Comparison of ENCODE assay signal across 33 cellular contexts in genomic region chr11:61309141-61309540, GRCh38. TPM values are rescaled to one million over a fixed set of nuclear protein-coding genes. Genes with fewer than 3 reads are reported as not detected.
DNase-seq lines count a peak whose midpoint lies in the region; ATAC-seq and TF ChIP-seq lines count a peak whose summit lies in the region.
"Had no signal": no experiment of that assay in that cellular context is flagged by ENCODE, and none has a peak within 500 bp of the region (broad histone marks: within the 10 kb centered on the region; RNA-seq: fewer than 3 reads in every experiment).

No MANE protein-coding gene starts in this region.

- peaks cover 2% of the 10 kb centered on the region for H3K4me1 Mint-ChIP-seq in activated naive CD8-positive, alpha-beta T cell (ENCODE audit: low read depth)
- peaks cover 5% of the 10 kb centered on the region for H3K4me1 Mint-ChIP-seq in activated naive CD8-positive, alpha-beta T cell treated with anti-CD3 and anti-CD28 coated beads, Interleukin-2, amount 50 U/mL, for 24 hours
- no peaks in the 10 kb centered on the region for H3K4me1 Mint-ChIP-seq in natural killer cell treated with Interleukin-12 subunit alpha and Interleukin-12 subunit beta and Interleukin-15 and Interleukin-18, amount 100 ng/mL, for 72 hours (ENCODE audit: low read depth in 2 of 2)
- H3K4me1 Mint-ChIP-seq in natural killer cell = no peaks in the 10 kb centered on the region
- H3K4me1 Mint-ChIP-seq in stimulated activated naive CD8-positive, alpha-beta T cell treated with anti-CD3 and anti-CD28 coated beads, Interleukin-15, amount 100 ng/mL, for 72 hours = no peaks in the 10 kb centered on the region
- H3K4me1 Mint-ChIP-seq in activated CD4-positive, alpha-beta memory T cell treated with anti-CD3 and anti-CD28 coated beads, Interleukin-2, amount 10 ng/mL, durations not matched to agents 7 days and 5 days = no peaks in the 10 kb centered on the region
- H3K4me1 Mint-ChIP-seq: B cell; CD14-positive monocyte; CD4-positive, alpha-beta memory T cell; CD4-positive, CD25-positive, alpha-beta regulatory T cell had no signal

- intact Hi-C loops in natural killer cell (cut with micrococcal nuclease) = no loop called here

- H3K27ac Mint-ChIP-seq in activated naive CD8-positive, alpha-beta T cell = peak overlapping the region; percentile 46
- no peak overlapping the region for H3K27ac Mint-ChIP-seq in activated naive CD8-positive, alpha-beta T cell treated with anti-CD3 and anti-CD28 coated beads, Interleukin-2, amount 50 U/mL, for 24 hours
- peak overlapping the region in 1 of 2 donors; percentile 44 for H3K27ac Mint-ChIP-seq in natural killer cell treated with Interleukin-12 subunit alpha and Interleukin-12 subunit beta and Interleukin-15 and Interleukin-18, amount 100 ng/mL, for 72 hours
- H3K27ac Mint-ChIP-seq in natural killer cell = no peak overlapping the region
- H3K27ac Mint-ChIP-seq in stimulated activated naive CD8-positive, alpha-beta T cell treated with anti-CD3 and anti-CD28 coated beads, Interleukin-15, amount 100 ng/mL, for 72 hours = peak overlapping the region in 1 of 2 donors; percentile 63
- no peak overlapping the region for H3K27ac Mint-ChIP-seq in activated CD4-positive, alpha-beta memory T cell treated with anti-CD3 and anti-CD28 coated beads, Interleukin-2, amount 10 ng/mL, durations not matched to agents 7 days and 5 days
- H3K27ac Mint-ChIP-seq: B cell; CD14-positive monocyte; CD4-positive, alpha-beta memory T cell; CD4-positive, alpha-beta T cell; CD4-positive, CD25-positive, alpha-beta regulatory T cell; CD8-positive, alpha-beta T cell had no signal

- no peaks in the 10 kb centered on the region for H3K9me3 Mint-ChIP-seq in activated naive CD8-positive, alpha-beta T cell (ENCODE audit: low read depth)
- H3K9me3 Mint-ChIP-seq in activated naive CD8-positive, alpha-beta T cell treated with anti-CD3 and anti-CD28 coated beads, Interleukin-2, amount 50 U/mL, for 24 hours = no peaks in the 10 kb centered on the region
- no peaks in the 10 kb centered on the region for H3K9me3 Mint-ChIP-seq in natural killer cell treated with Interleukin-12 subunit alpha and Interleukin-12 subunit beta and Interleukin-15 and Interleukin-18, amount 100 ng/mL, for 72 hours
- no peaks in the 10 kb centered on the region for H3K9me3 Mint-ChIP-seq in natural killer cell
- H3K9me3 Mint-ChIP-seq in stimulated activated naive CD8-positive, alpha-beta T cell treated with anti-CD3 and anti-CD28 coated beads, Interleukin-15, amount 100 ng/mL, for 72 hours = no peaks in the 10 kb centered on the region
- H3K9me3 Mint-ChIP-seq in activated CD4-positive, alpha-beta memory T cell treated with anti-CD3 and anti-CD28 coated beads, Interleukin-2, amount 10 ng/mL, durations not matched to agents 7 days and 5 days = no peaks in the 10 kb centered on the region
- H3K9me3 Mint-ChIP-seq: CD14-positive monocyte; CD4-positive, alpha-beta memory T cell; CD4-positive, alpha-beta T cell; CD4-positive, CD25-positive, alpha-beta regulatory T cell; CD8-positive, alpha-beta memory T cell; CD8-positive, alpha-beta T cell had no signal

- TF ChIP-seq CTCF in natural killer cell (IDR thresholded peaks at IDR 0.05) = no peak

- no peak for ATAC-seq in activated naive CD8-positive, alpha-beta T cell treated with anti-CD3 and anti-CD28 coated beads, Interleukin-2, amount 50 U/mL, for 24 hours
- ATAC-seq in natural killer cell treated with Interleukin-12 subunit alpha and Interleukin-12 subunit beta and Interleukin-15 and Interleukin-18, amount 100 ng/mL, for 72 hours = no peak
- no peak for ATAC-seq in natural killer cell
- ATAC-seq in stimulated activated naive CD8-positive, alpha-beta T cell treated with anti-CD3 and anti-CD28 coated beads, Interleukin-15, Interleukin-2, amounts not matched to agents 100 U/mL and 50 U/mL, for 24 hours = peak; percentile 11
- ATAC-seq in stimulated activated naive CD8-positive, alpha-beta T cell treated with anti-CD3 and anti-CD28 coated beads, Interleukin-15, amount 100 ng/mL, for 72 hours = no peak
- ATAC-seq: A549; CD8-positive, alpha-beta T cell had no signal

- POLR2A ChIA-PET in activated CD4-positive, alpha-beta memory T cell treated with anti-CD3 and anti-CD28 coated beads, Interleukin-2, amount 10 ng/mL, durations not matched to agents 7 days and 5 days (lab: Charles Lee) = interaction anchor here (1.1 to 2.6 kb wide), 2 partner anchors 14 to 24 kb away, joined by 3 to 9 read pairs; partner anchors contain the start of gene VWCE

- no peak for DNase-seq in activated naive CD8-positive, alpha-beta T cell treated with anti-CD3 and anti-CD28 coated beads, Interleukin-2, amount 50 U/mL, for 24 hours
- no peak for DNase-seq in natural killer cell treated with Interleukin-12 subunit alpha and Interleukin-12 subunit beta and Interleukin-15 and Interleukin-18, amount 100 ng/mL, for 72 hours (ENCODE audit: low spot score)
- no peak for DNase-seq in natural killer cell
- DNase-seq in stimulated activated naive CD8-positive, alpha-beta T cell treated with anti-CD3 and anti-CD28 coated beads, Interleukin-15, Interleukin-2, amounts not matched to agents 100 U/mL and 50 U/mL, for 24 hours = no peak
- DNase-seq in stimulated activated naive CD8-positive, alpha-beta T cell treated with anti-CD3 and anti-CD28 coated beads, Interleukin-15, amount 100 ng/mL, for 72 hours = no peak
- DNase-seq in left kidney (ENCODE audit: low read depth, low spot score) = peak; percentile 57
- no peak for DNase-seq in activated CD4-positive, alpha-beta memory T cell treated with anti-CD3 and anti-CD28 coated beads, Interleukin-2, amount 10 ng/mL, durations not matched to agents 7 days and 5 days
- DNase-seq: 8988T; ACHN; AML-193; BE2C; C1 segment of cervical spinal cord; Caco-2; Calu3; CD4-positive, alpha-beta memory T cell; CD4-positive, alpha-beta T cell; CD4-positive, CD25-positive, alpha-beta regulatory T cell; CD8-positive, alpha-beta memory T cell; CD8-positive, alpha-beta T cell; COR-L47; DMS 273 treated with DMSO at 0.1 percent for 48 hours; DMS153; DMS53; DMS79; DMS79 treated with DMSO at 0.1 percent for 48 hours; DND-41; EL had no signal

- CTCF ChIA-PET in activated CD4-positive, alpha-beta memory T cell treated with anti-CD3 and anti-CD28 coated beads, Interleukin-2, amount 10 ng/mL, durations not matched to agents 7 days and 5 days (lab: Charles Lee) = interaction anchor here (1.6 kb wide), 1 partner anchor 14 kb away, joined by 5 read pairs; the partner anchor contains the start of gene VWCE

- no peak overlapping the region for H3K4me3 Mint-ChIP-seq in activated naive CD8-positive, alpha-beta T cell
- no peak overlapping the region for H3K4me3 Mint-ChIP-seq in activated naive CD8-positive, alpha-beta T cell treated with anti-CD3 and anti-CD28 coated beads, Interleukin-2, amount 50 U/mL, for 24 hours
- H3K4me3 Mint-ChIP-seq in natural killer cell treated with Interleukin-12 subunit alpha and Interleukin-12 subunit beta and Interleukin-15 and Interleukin-18, amount 100 ng/mL, for 72 hours = peak overlapping the region; percentile 19
- H3K4me3 Mint-ChIP-seq in natural killer cell = no peak overlapping the region
- H3K4me3 Mint-ChIP-seq in stimulated activated naive CD8-positive, alpha-beta T cell treated with anti-CD3 and anti-CD28 coated beads, Interleukin-15, amount 100 ng/mL, for 72 hours = no peak overlapping the region
- no peak overlapping the region for H3K4me3 Mint-ChIP-seq in activated CD4-positive, alpha-beta memory T cell treated with anti-CD3 and anti-CD28 coated beads, Interleukin-2, amount 10 ng/mL, durations not matched to agents 7 days and 5 days
- H3K4me3 Mint-ChIP-seq: B cell; CD14-positive monocyte; CD4-positive, alpha-beta memory T cell; CD4-positive, alpha-beta T cell; CD4-positive, CD25-positive, alpha-beta regulatory T cell; CD8-positive, alpha-beta memory T cell; CD8-positive, alpha-beta T cell had no signal

- H3K36me3 Mint-ChIP-seq in activated naive CD8-positive, alpha-beta T cell = peaks cover 7% of the 10 kb centered on the region
- H3K36me3 Mint-ChIP-seq in activated naive CD8-positive, alpha-beta T cell treated with anti-CD3 and anti-CD28 coated beads, Interleukin-2, amount 50 U/mL, for 24 hours (ENCODE audit: low read depth) = peaks cover 37% of the 10 kb centered on the region
- peaks cover 20% of the 10 kb centered on the region for H3K36me3 Mint-ChIP-seq in natural killer cell treated with Interleukin-12 subunit alpha and Interleukin-12 subunit beta and Interleukin-15 and Interleukin-18, amount 100 ng/mL, for 72 hours
- H3K36me3 Mint-ChIP-seq in natural killer cell = peaks cover 10% of the 10 kb centered on the region
- peaks cover 27% of the 10 kb centered on the region for H3K36me3 Mint-ChIP-seq in activated CD4-positive, alpha-beta memory T cell treated with anti-CD3 and anti-CD28 coated beads, Interleukin-2, amount 10 ng/mL, durations not matched to agents 7 days and 5 days (ENCODE audit: low read depth)

- no peaks in the 10 kb centered on the region for H3K27me3 Mint-ChIP-seq in activated naive CD8-positive, alpha-beta T cell
- H3K27me3 Mint-ChIP-seq in activated naive CD8-positive, alpha-beta T cell treated with anti-CD3 and anti-CD28 coated beads, Interleukin-2, amount 50 U/mL, for 24 hours = no peaks in the 10 kb centered on the region
- H3K27me3 Mint-ChIP-seq in natural killer cell treated with Interleukin-12 subunit alpha and Interleukin-12 subunit beta and Interleukin-15 and Interleukin-18, amount 100 ng/mL, for 72 hours = no peaks in the 10 kb centered on the region
- H3K27me3 Mint-ChIP-seq in natural killer cell (ENCODE audit: low read depth in 2 of 2) = no peaks in the 10 kb centered on the region
- no peaks in the 10 kb centered on the region for H3K27me3 Mint-ChIP-seq in stimulated activated naive CD8-positive, alpha-beta T cell treated with anti-CD3 and anti-CD28 coated beads, Interleukin-15, amount 100 ng/mL, for 72 hours
- H3K27me3 Mint-ChIP-seq in activated CD4-positive, alpha-beta memory T cell treated with anti-CD3 and anti-CD28 coated beads, Interleukin-2, amount 10 ng/mL, durations not matched to agents 7 days and 5 days = no peaks in the 10 kb centered on the region
- H3K27me3 Mint-ChIP-seq: B cell; CD4-positive, alpha-beta memory T cell; CD4-positive, alpha-beta T cell; CD4-positive, CD25-positive, alpha-beta regulatory T cell; CD8-positive, alpha-beta memory T cell had no signal

RNA-seq across cellular contexts. Expression of gene VWCE, which starts 14.0 kb away (rescaled TPM):
- 1 to 10 TPM; 2.1 to 3.3 TPM for total RNA-seq in natural killer cell treated with Interleukin-12 subunit alpha and Interleukin-12 subunit beta and Interleukin-15 and Interleukin-18, amount 100 ng/mL, for 72 hours
- total RNA-seq in natural killer cell = under 1 TPM; 0.61 to 0.95 (median 0.82) TPM
- 1 to 10 TPM in 1 of 2 experiments, under 1 TPM in 1; 0.98 to 1.7 TPM for total RNA-seq in activated CD4-positive, alpha-beta memory T cell treated with anti-CD3 and anti-CD28 coated beads, Interleukin-2, amount 10 ng/mL, durations not matched to agents 7 days and 5 days
- total RNA-seq: A172, Daoy had no signal

RNA-seq across cellular contexts. Expression of gene DDB1, which starts 23.8 kb away (rescaled TPM):
- total RNA-seq in natural killer cell treated with Interleukin-12 subunit alpha and Interleukin-12 subunit beta and Interleukin-15 and Interleukin-18, amount 100 ng/mL, for 72 hours = 100 to 1,000 TPM; 241 to 276 TPM
- 100 to 1,000 TPM; 170 to 233 (median 229) TPM for total RNA-seq in natural killer cell
- 100 to 1,000 TPM; 166 to 174 TPM for total RNA-seq in activated CD4-positive, alpha-beta memory T cell treated with anti-CD3 and anti-CD28 coated beads, Interleukin-2, amount 10 ng/mL, durations not matched to agents 7 days and 5 days

RNA-seq across cellular contexts. Expression of gene TKFC, which starts 23.9 kb away (rescaled TPM):
- total RNA-seq in natural killer cell treated with Interleukin-12 subunit alpha and Interleukin-12 subunit beta and Interleukin-15 and Interleukin-18, amount 100 ng/mL, for 72 hours = 10 to 100 TPM; 18.9 to 38.9 TPM
- total RNA-seq in natural killer cell = 10 to 100 TPM; 32.9 to 54.8 (median 38.6) TPM
- total RNA-seq in activated CD4-positive, alpha-beta memory T cell treated with anti-CD3 and anti-CD28 coated beads, Interleukin-2, amount 10 ng/mL, durations not matched to agents 7 days and 5 days = 10 to 100 TPM; 49.6 to 51.5 TPM

RNA-seq across cellular contexts. Expression of gene CYB561A3, which starts 52.5 kb away (rescaled TPM):
- 100 to 1,000 TPM in 1 of 2 donors, 10 to 100 TPM in 1; 33.0 to 112 TPM for total RNA-seq in natural killer cell treated with Interleukin-12 subunit alpha and Interleukin-12 subunit beta and Interleukin-15 and Interleukin-18, amount 100 ng/mL, for 72 hours
- 10 to 100 TPM; 24.6 to 33.5 (median 30.2) TPM for total RNA-seq in natural killer cell
- 10 to 100 TPM; 36.0 to 38.6 TPM for total RNA-seq in activated CD4-positive, alpha-beta memory T cell treated with anti-CD3 and anti-CD28 coated beads, Interleukin-2, amount 10 ng/mL, durations not matched to agents 7 days and 5 days

RNA-seq across cellular contexts. Expression of gene TMEM138, which starts 53.0 kb away (rescaled TPM):
- 100 to 1,000 TPM in 1 of 2 donors, 10 to 100 TPM in 1; 56.1 to 107 TPM for total RNA-seq in natural killer cell treated with Interleukin-12 subunit alpha and Interleukin-12 subunit beta and Interleukin-15 and Interleukin-18, amount 100 ng/mL, for 72 hours
- 10 to 100 TPM; 63.8 to 75.9 (median 66.5) TPM for total RNA-seq in natural killer cell
- total RNA-seq in activated CD4-positive, alpha-beta memory T cell treated with anti-CD3 and anti-CD28 coated beads, Interleukin-2, amount 10 ng/mL, durations not matched to agents 7 days and 5 days = 10 to 100 TPM; 45.5 to 50.0 TPM
